ENCODE assay signal across 8 cellular contexts in the genomic region with DNA sequence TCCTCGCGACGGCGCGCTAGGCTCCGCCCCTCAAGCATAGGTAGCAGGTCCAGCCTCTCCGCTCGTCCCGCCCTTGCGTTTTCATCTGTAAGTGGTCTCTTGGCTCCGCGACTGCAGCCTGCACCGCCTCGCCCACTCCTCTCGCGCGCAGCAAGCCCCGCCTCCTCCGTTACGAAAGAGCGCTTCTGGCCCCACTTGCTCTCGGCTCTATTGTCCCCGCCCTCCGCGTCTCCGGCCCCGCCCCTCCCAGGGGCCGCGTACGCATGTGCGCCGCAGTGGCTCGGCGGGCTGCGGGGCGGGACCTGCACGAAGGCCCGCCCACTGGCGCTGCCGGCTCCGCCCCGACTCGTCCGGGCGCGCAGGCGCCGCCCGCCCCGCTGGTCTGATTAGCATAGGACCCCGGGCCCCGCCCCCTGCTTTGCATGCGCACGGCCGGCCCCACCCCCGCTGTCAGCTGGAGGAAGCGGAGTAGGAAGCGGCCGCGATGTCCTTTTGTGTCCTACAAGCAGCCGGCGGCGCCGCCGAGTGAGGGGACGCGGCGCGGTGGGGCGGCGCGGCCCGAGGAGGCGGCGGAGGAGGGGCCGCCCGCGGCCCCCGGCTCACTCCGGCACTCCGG. TPM values are rescaled to one million over a fixed set of nuclear protein-coding genes. Genes with fewer than 3 reads are reported as not detected.
DNase-seq lines count a peak whose midpoint lies in the region; ATAC-seq and TF ChIP-seq lines count a peak whose summit lies in the region.

Gene ESRRA, plus strand, starts transcription at position 450 of the 616 bp plus-strand sequence. CDS start 1,656 bp downstream, outside the sequence.

- peak within 1 kb of the TSS; percentile 94 for H2AFZ ChIP-seq in neuronal stem cell (ENCODE audit: low read length)

- H2BK120ac ChIP-seq in neuronal stem cell (ENCODE audit: low read depth, low read length): no peak within 1 kb of the TSS

- H3K9ac ChIP-seq in neuronal stem cell (ENCODE audit: low read depth, low read length, poor library complexity): peak within 1 kb of the TSS; percentile 97
- H3K9ac ChIP-seq in subcutaneous abdominal adipose tissue (ENCODE audit: low read length in 5 of 5): peak within 1 kb of the TSS; percentile 26 to 83 (median 78)

- peak within 1 kb of the TSS; percentile 95 for H3K23ac ChIP-seq in neuronal stem cell (ENCODE audit: low read depth, low read length, poor library complexity)

- H3K27me3 ChIP-seq in GM06990 (replicated peaks; ENCODE audit: control insufficient read depth, insufficient read depth, low read length) (no peaks in the 10 kb centered on the region; the same call in 1 of the 2 replicates), neuronal stem cell (ENCODE audit: control insufficient read depth in 3 of 3, insufficient read depth in 3 of 3, low read depth in 1 of 3, low read length in 3 of 3) (peaks cover 5 to 25% (median 12%) of the 10 kb centered on the region in 3 experiments), subcutaneous abdominal adipose tissue (ENCODE audit: control insufficient read depth in 5 of 5, insufficient read depth in 4 of 5, low read length in 5 of 5) (peaks cover 0 to 7% (median 3%) of the 10 kb centered on the region in 5 donors)

- H3K79me1 ChIP-seq in neuronal stem cell (ENCODE audit: low read depth, low read length): peaks cover 10% of the 10 kb centered on the region

- ATAC-seq in HG02571 (IDR thresholded peaks at IDR 0.05; ENCODE audit: unreplicated experiment): peak; percentile 63

- H3K4me3 ChIP-seq in GM06990 (replicated peaks; ENCODE audit: low read depth, low read length) (peak within 1 kb of the TSS; percentile 83), NB4 (ENCODE audit: low read depth, low read length) (peak within 1 kb of the TSS; percentile 98), neuronal stem cell (ENCODE audit: low read length in 2 of 2) (peak within 1 kb of the TSS; percentile 88 to 92), subcutaneous abdominal adipose tissue (ENCODE audit: low read depth in 1 of 5, low read length in 5 of 5) (peak within 1 kb of the TSS; percentile 72 to 80 (median 76))

- no peak within 1 kb of the TSS for H3K4ac ChIP-seq in neuronal stem cell (ENCODE audit: low read length)

- H3K14ac ChIP-seq in neuronal stem cell (ENCODE audit: low read length): peak within 1 kb of the TSS; percentile 71

- no peak within 1 kb of the TSS for H4K91ac ChIP-seq in neuronal stem cell (ENCODE audit: low read depth, low read length, poor library complexity)

- H3K27ac ChIP-seq in neuronal stem cell (replicated peaks; ENCODE audit: low read length): peak within 1 kb of the TSS; percentile 84
- H3K27ac ChIP-seq in subcutaneous abdominal adipose tissue (ENCODE audit: low read depth, low read length): peak within 1 kb of the TSS; percentile 89

- H3K4me1 ChIP-seq in neuronal stem cell (ENCODE audit: control insufficient read depth in 2 of 2, insufficient read depth in 1 of 2, low read depth in 1 of 2, low read length in 2 of 2) (peaks cover 12 to 16% of the 10 kb centered on the region in 2 donors), subcutaneous abdominal adipose tissue (ENCODE audit: control insufficient read depth in 5 of 5, insufficient read depth in 5 of 5, low read length in 5 of 5) (peaks cover 2 to 43% (median 36%) of the 10 kb centered on the region in 5 donors)

- peak within 1 kb of the TSS; percentile 75 for H2BK12ac ChIP-seq in neuronal stem cell (ENCODE audit: low read length)

- peak within 1 kb of the TSS; percentile 79 for H2BK15ac ChIP-seq in neuronal stem cell (ENCODE audit: low read length)

- WGBS in neuronal stem cell (ENCODE audit: extremely low coverage in 2 of 2, insufficient read length in 2 of 2, insufficient replicate concordance in 1 of 2), 2 donors: no CpG with 5 or more reads among the region's 81 CpGs

- H3K36me3 ChIP-seq in GM06990 (ENCODE audit: control insufficient read depth, insufficient read depth, low read length) (peaks cover 3% of the 10 kb centered on the region), neuronal stem cell (replicated peaks in 1 of 2; ENCODE audit: control insufficient read depth in 2 of 2, insufficient read depth in 2 of 2, low read length in 2 of 2) (peaks cover 3 to 6% of the 10 kb centered on the region in 2 donors), subcutaneous abdominal adipose tissue (ENCODE audit: control insufficient read depth in 5 of 5, insufficient read depth in 5 of 5, low read length in 5 of 5) (peaks cover 0 to 8% (median 3%) of the 10 kb centered on the region in 5 donors)

- H3K18ac ChIP-seq in neuronal stem cell (ENCODE audit: low read length): peak within 1 kb of the TSS; percentile 98

- no peak within 1 kb of the TSS for H4K8ac ChIP-seq in neuronal stem cell (ENCODE audit: low read depth, low read length)

- TF ChIP-seq CTCF in GM06990 (IDR thresholded peaks at IDR 0.05; ENCODE audit: insufficient read depth, low read length, poor library complexity, severe bottlenecking) (no peak), NB4 (IDR thresholded peaks at IDR 0.05; ENCODE audit: low read depth, low read length) (no peak)

- DNase-seq in GM06990 (ENCODE audit: extremely low read depth, insufficient read length): peak; percentile 99
- DNase-seq in NB4 (ENCODE audit: low read depth): peak; percentile 100
- DNase-seq in SK-N-DZ (ENCODE audit: low spot score): peak; percentile 99
- DNase-seq in activated naive CD4-positive, alpha-beta T cell treated with Interleukin-2 at 50 U/mL for 16 hours: peak; percentile 99
- DNase-seq in foreskin melanocyte: peak; percentile 91
- peak; percentile 99 for DNase-seq in neuronal stem cell (ENCODE audit: low spot score)

- peak; percentile 57 for TF ChIP-seq POLR2A in NB4 (IDR thresholded peaks at IDR 0.05; ENCODE audit: extremely low read depth, insufficient read length)

- no peaks in the 10 kb centered on the region for H3K9me3 ChIP-seq in neuronal stem cell (replicated peaks in 1 of 2; ENCODE audit: control insufficient read depth in 2 of 2, insufficient read depth in 1 of 2, low read depth in 1 of 2, low read length in 2 of 2)
- no peaks in the 10 kb centered on the region for H3K9me3 ChIP-seq in subcutaneous abdominal adipose tissue (ENCODE audit: control insufficient read depth in 5 of 5, low read length in 5 of 5)

- H2BK5ac ChIP-seq in neuronal stem cell (ENCODE audit: low read length): peak within 1 kb of the TSS; percentile 42

- H3K4me2 ChIP-seq in neuronal stem cell (ENCODE audit: insufficient read depth, low read length, poor library complexity, severe bottlenecking): peak within 1 kb of the TSS; percentile 93

- peak within 1 kb of the TSS; percentile 77 for H2AK5ac ChIP-seq in neuronal stem cell (ENCODE audit: low read depth, low read length)

RNA-seq across cellular contexts. Expression of gene ESRRA, which starts in this region (rescaled TPM):
- polyA plus RNA-seq in SK-N-DZ (2014; cell fraction: cytosol; rRNA removed): 23.4 and 50.2 TPM in 2 replicates
- polyA plus RNA-seq in SK-N-DZ (2014; cell fraction: nucleus; rRNA removed): 37.5 and 48.3 TPM in 2 replicates
- 5.3 TPM for polyA plus RNA-seq in neuronal stem cell (2013, experiment 1 of 2)
- polyA plus RNA-seq in neuronal stem cell (2013, experiment 2 of 2): 5.6 TPM

Comparison
In these comparisons a context has a peak if more than half of its experiments do, and no peak if none do; other contexts are left out.
1. Peak in every context shown above with its lines: DNase-seq, ATAC-seq, H3K4me3 ChIP-seq and H3K27ac ChIP-seq.